Comparison of ENCODE assay signal across 27 cellular contexts in genomic region chr11:23554002-23554401, GRCh38.
DNase-seq lines count a peak whose midpoint lies in the region; ATAC-seq and TF ChIP-seq lines count a peak whose summit lies in the region.
"Had no signal": no experiment of that assay in that cellular context is flagged by ENCODE, and none has a peak within 500 bp of the region (broad histone marks: within the 10 kb centered on the region; RNA-seq: fewer than 3 reads in every experiment).

No MANE protein-coding gene starts in this region.

- H3K27ac ChIP-seq in SK-N-SH (ENCODE audit: low read depth in 2 of 2, low read length in 1 of 2), result no peak overlapping the region
- H3K27ac ChIP-seq in endodermal cell (ENCODE audit: low read depth, low read length), result no peak overlapping the region
- H3K27ac ChIP-seq in left ventricle myocardium inferior (replicated peaks), result no peak overlapping the region
- H3K27ac ChIP-seq: right atrium auricular region, tibial nerve had no signal

- no peaks in the 10 kb centered on the region for H3K9me3 Mint-ChIP-seq in endodermal cell
- H3K9me3 Mint-ChIP-seq: stimulated activated naive CD8-positive, alpha-beta T cell treated with anti-CD3 and anti-CD28 coated beads, Interleukin-15, Interleukin-2, amounts not matched to agents 100 ng/mL and 50 ng/mL, for 24 hours had no signal

- H3K79me2 ChIP-seq in SK-N-SH (ENCODE audit: insufficient read depth), result no peaks in the 10 kb centered on the region

- intact Hi-C loops in lower leg skin (cut with DNase I; ENCODE audit: low total_unique reads), result no loop called here
- intact Hi-C loops in left ventricle myocardium inferior (cut with micrococcal nuclease), result no loop called here

- TF ChIP-seq POLR2A in lower leg skin (IDR thresholded peaks at IDR 0.05), result no peak

- H3K9ac ChIP-seq in SK-N-SH, result no peak overlapping the region
- no peak overlapping the region for H3K9ac ChIP-seq in endodermal cell (ENCODE audit: extremely low read depth, low read length, poor library complexity, severe bottlenecking)
- H3K9ac ChIP-seq: GM23248 had no signal

- no peak overlapping the region for H3K4me2 ChIP-seq in SK-N-SH

- H3K4me3 Mint-ChIP-seq in endodermal cell, result no peak overlapping the region
- H3K4me3 Mint-ChIP-seq: activated CD4-positive, alpha-beta T cell treated with anti-CD3 and anti-CD28 coated beads for 36 hours; activated naive CD4-positive, alpha-beta T cell treated with anti-CD3 and anti-CD28 coated beads, Interleukin-2, amount 10 ng/mL, durations not matched to agents 7 days and 5 days; activated T-cell treated with anti-CD3 and anti-CD28 coated beads, Interleukin-2, amount 50 U/mL, for 72 hours; mesothelial cell of epicardium; naive thymus-derived CD8-positive, alpha-beta T cell; stimulated activated naive CD8-positive, alpha-beta T cell treated with anti-CD3 and anti-CD28 coated beads, Interleukin-15, Interleukin-2, amounts not matched to agents 100 ng/mL and 50 ng/mL, for 24 hours had no signal

- H3F3A ChIP-seq in SK-N-SH (replicated peaks; ENCODE audit: insufficient read depth), result peaks cover 7% of the 10 kb centered on the region

- H4K20me1 ChIP-seq in SK-N-SH (ENCODE audit: insufficient read depth), result no peaks in the 10 kb centered on the region

- H3K9me2 ChIP-seq in SK-N-SH, result no peaks in the 10 kb centered on the region

- H3K27me3 Mint-ChIP-seq in endodermal cell (ENCODE audit: insufficient read depth), result no peaks in the 10 kb centered on the region
- H3K27me3 Mint-ChIP-seq: activated CD4-positive, alpha-beta T cell treated with anti-CD3 and anti-CD28 coated beads for 36 hours; activated naive CD4-positive, alpha-beta T cell treated with anti-CD3 and anti-CD28 coated beads, Interleukin-2, amount 10 ng/mL, durations not matched to agents 7 days and 5 days; naive thymus-derived CD8-positive, alpha-beta T cell; stimulated activated naive CD8-positive, alpha-beta T cell treated with anti-CD3 and anti-CD28 coated beads, Interleukin-15, Interleukin-2, amounts not matched to agents 100 ng/mL and 50 ng/mL, for 24 hours had no signal

- POLR2A ChIA-PET in SK-N-SH (lab: Yijun Ruan, JAX), result no interaction called here

- no peak overlapping the region for H2AFZ ChIP-seq in SK-N-SH (ENCODE audit: low read depth)
- H2AFZ ChIP-seq: GM23248 had no signal

- H3K27me3 ChIP-seq in SK-N-SH (ENCODE audit: insufficient read depth) (no peaks in the 10 kb centered on the region), endodermal cell (ENCODE audit: control insufficient read depth, insufficient read depth, low read length, poor library complexity, severe bottlenecking) (no peaks in the 10 kb centered on the region), left ventricle myocardium inferior (ENCODE audit: low read depth) (no peaks in the 10 kb centered on the region)
- H3K27me3 ChIP-seq: right atrium auricular region, tibial nerve had no signal

- no peak for TF ChIP-seq RAD21 in SK-N-SH (IDR thresholded peaks at IDR 0.05; ENCODE audit: low read length)

- CTCF ChIA-PET in SK-N-SH (lab: Yijun Ruan, JAX), result interaction anchor here (0.9 to 2.1 kb wide), 2 partner anchors 14 to 20 kb away, joined by 3 to 10 read pairs; no protein-coding TSS in a partner anchor

- peak; percentile 40 for TF ChIP-seq CTCF in SK-N-SH (IDR thresholded peaks at IDR 0.05)
- peak; percentile 59 for TF ChIP-seq CTCF in endodermal cell (conservative IDR thresholded peaks at IDR 0.05)
- no peak for TF ChIP-seq CTCF in lower leg skin (IDR thresholded peaks at IDR 0.05)
- no peak for TF ChIP-seq CTCF in left ventricle myocardium inferior (IDR thresholded peaks at IDR 0.05; ENCODE audit: borderline replicate concordance)

- 68% methylated on average over 1 of the region's 1 CpG for WGBS in SK-N-SH (ENCODE audit: low lambda C conversion rate)
- WGBS in endodermal cell (ENCODE audit: insufficient coverage in 1 of 2, insufficient read length in 1 of 2), 2 experiments, result 100% methylated on average over 1 of the region's 1 CpG; no CpG with 5 or more reads in 1 of the 2 experiments
- 79 to 83% methylated on average over 1 of the region's 1 CpG for WGBS in lower leg skin, 2 donors

- H3K36me3 Mint-ChIP-seq in endodermal cell (ENCODE audit: low read depth), result no peaks in the 10 kb centered on the region
- H3K36me3 Mint-ChIP-seq: activated naive CD4-positive, alpha-beta T cell treated with anti-CD3 and anti-CD28 coated beads, Interleukin-2, amount 10 ng/mL, durations not matched to agents 7 days and 5 days; mesothelial cell of epicardium; naive thymus-derived CD8-positive, alpha-beta T cell had no signal

- TF ChIP-seq EP300 in SK-N-SH (IDR thresholded peaks at IDR 0.05; ENCODE audit: borderline replicate concordance in 1 of 2, low read depth in 1 of 2, low read length in 1 of 2), result no peak

- ATAC-seq in SK-N-SH treated with all-trans-retinoic acid at 6 μM for 48 hours (no peak), HG02981 (IDR thresholded peaks at IDR 0.05; ENCODE audit: unreplicated experiment) (no peak)
- ATAC-seq: activated CD4-positive, alpha-beta T cell treated with anti-CD3 and anti-CD28 coated beads for 36 hours; activated T-cell treated with anti-CD3 and anti-CD28 coated beads, Interleukin-2, amount 50 U/mL, for 72 hours; left colon; naive thymus-derived CD8-positive, alpha-beta T cell had no signal

- peaks cover 11% of the 10 kb centered on the region for H3K4me1 Mint-ChIP-seq in endodermal cell
- H3K4me1 Mint-ChIP-seq: activated CD4-positive, alpha-beta T cell treated with anti-CD3 and anti-CD28 coated beads for 36 hours; activated naive CD4-positive, alpha-beta T cell treated with anti-CD3 and anti-CD28 coated beads, Interleukin-2, amount 10 ng/mL, durations not matched to agents 7 days and 5 days; mesothelial cell of epicardium; naive thymus-derived CD8-positive, alpha-beta T cell had no signal

- no peak overlapping the region for H3K27ac Mint-ChIP-seq in endodermal cell
- H3K27ac Mint-ChIP-seq: activated CD4-positive, alpha-beta T cell treated with anti-CD3 and anti-CD28 coated beads for 36 hours; activated naive CD4-positive, alpha-beta T cell treated with anti-CD3 and anti-CD28 coated beads, Interleukin-2, amount 10 ng/mL, durations not matched to agents 7 days and 5 days; activated T-cell treated with anti-CD3 and anti-CD28 coated beads, Interleukin-2, amount 50 U/mL, for 72 hours; mesothelial cell of epicardium; naive thymus-derived CD8-positive, alpha-beta T cell; stimulated activated naive CD8-positive, alpha-beta T cell treated with anti-CD3 and anti-CD28 coated beads, Interleukin-15, Interleukin-2, amounts not matched to agents 100 ng/mL and 50 ng/mL, for 24 hours had no signal

- H3K4me1 ChIP-seq in SK-N-SH (ENCODE audit: control insufficient read depth in 1 of 2, insufficient read depth in 2 of 2, low read depth in 1 of 2, low read length in 1 of 2) (no peaks in the 10 kb centered on the region), endodermal cell (ENCODE audit: control insufficient read depth, insufficient read depth, low read length) (peaks cover 7% of the 10 kb centered on the region), left ventricle myocardium inferior (no peaks in the 10 kb centered on the region)
- H3K4me1 ChIP-seq: right atrium auricular region, tibial nerve had no signal

- no peaks in the 10 kb centered on the region for H3K36me3 ChIP-seq in SK-N-SH (replicated peaks in 1 of 2; ENCODE audit: control insufficient read depth in 1 of 2, insufficient read depth in 2 of 2, low read length in 1 of 2)
- no peaks in the 10 kb centered on the region for H3K36me3 ChIP-seq in endodermal cell (ENCODE audit: control insufficient read depth, insufficient read depth, low read length)
- no peaks in the 10 kb centered on the region for H3K36me3 ChIP-seq in left ventricle myocardium inferior
- H3K36me3 ChIP-seq: right atrium auricular region, tibial nerve had no signal

- DNase-seq in SK-N-SH (no peak), RKO (ENCODE audit: low spot score) (peak; percentile 20), endodermal cell (no peak), lower leg skin (ENCODE audit: low spot score in 2 of 2) (no peak), H4 (ENCODE audit: low spot score) (no peak), left ventricle myocardium inferior (no peak)
- DNase-seq: activated CD4-positive, alpha-beta T cell treated with anti-CD3 and anti-CD28 coated beads for 36 hours; activated naive CD4-positive, alpha-beta T cell treated with anti-CD3 and anti-CD28 coated beads, Interleukin-2, amount 10 ng/mL, durations not matched to agents 7 days and 5 days; activated T-cell treated with anti-CD3 and anti-CD28 coated beads, Interleukin-2, amount 50 U/mL, for 72 hours; anterior cingulate cortex; cerebellar nuclear complex; effector CD8-positive, alpha-beta T cell; GM23248; IMR-90; left colon; naive thymus-derived CD8-positive, alpha-beta T cell; NCI-H1417; NCI-H2107; NCI-H524 treated with DMSO at 0.1 percent for 48 hours; stimulated activated CD4-positive, alpha-beta T cell treated with anti-CD3 and anti-CD28 coated beads, Interleukin-4, amount 100 ng/mL, for 24 hours; T-helper 1 cell had no signal

- H3K9me3 ChIP-seq in SK-N-SH, result no peaks in the 10 kb centered on the region
- no peaks in the 10 kb centered on the region for H3K9me3 ChIP-seq in endodermal cell (ENCODE audit: control insufficient read depth, low read length)
- H3K9me3 ChIP-seq in left ventricle myocardium inferior (replicated peaks), result no peaks in the 10 kb centered on the region
- H3K9me3 ChIP-seq: right atrium auricular region had no signal

- H3K4me3 ChIP-seq in SK-N-SH (ENCODE audit: low read depth in 2 of 2, low read length in 1 of 2) (no peak overlapping the region), endodermal cell (ENCODE audit: low read length) (no peak overlapping the region), lower leg skin (ENCODE audit: low read depth, poor library complexity, severe bottlenecking) (no peak overlapping the region), left ventricle myocardium inferior (no peak overlapping the region)
- H3K4me3 ChIP-seq: GM23248, right atrium auricular region, tibial nerve had no signal

TF ChIP-seq in SK-N-SH, 30 proteins besides CTCF, POLR2A, EP300 and RAD21 (continues in another document):
- TF ChIP-seq RXRA (IDR thresholded peaks at IDR 0.05; ENCODE audit: borderline replicate concordance, low read depth) (no peak), SMC3 (IDR thresholded peaks at IDR 0.05; ENCODE audit: low read depth, low read length) (peak; percentile 17; the same call in 1 of the 2 replicates), MAX (IDR thresholded peaks at IDR 0.05; ENCODE audit: low read depth) (no peak)

TF ChIP-seq in SK-N-SH treated with all-trans-retinoic acid at 6 μM for 48 hours, 23 proteins besides CTCF, POLR2A, EP300 and RAD21 (continues in another document):
- no peak for TF ChIP-seq ZC3H10 (CRISPR knock-in tag; IDR thresholded peaks at IDR 0.05)
- no peak for TF ChIP-seq RARB (CRISPR knock-in tag; IDR thresholded peaks at IDR 0.05)
- TF ChIP-seq ESRRG (CRISPR knock-in tag; IDR thresholded peaks at IDR 0.05), result no peak

Comparison
In these comparisons a context has a peak if more than half of its experiments do, and no peak if none do; other contexts are left out.
1. CTCF ChIP-seq: peak in SK-N-SH (single experiment) and endodermal cell (single experiment); none in lower leg skin (0 of 3) and left ventricle myocardium inferior (single experiment).